11 cellular contexts compared by ENCODE assay signal in genomic region chr12:123427036-123427769, GRCh38. TPM values are rescaled to one million over a fixed set of nuclear protein-coding genes. Genes with fewer than 3 reads are reported as not detected.
A peak's percentile ranks its signal among the peaks of the same experiment; 100 is the strongest.
DNase-seq lines count a peak whose midpoint lies in the region; ATAC-seq and TF ChIP-seq lines count a peak whose summit lies in the region.
"Had no signal": no experiment of that assay in that cellular context is flagged by ENCODE, and none has a peak within 500 bp of the region (broad histone marks: within the 10 kb centered on the region; RNA-seq: fewer than 3 reads in every experiment).

No MANE protein-coding gene starts in this region.

- peak overlapping the region; percentile 88 for H3K27ac Mint-ChIP-seq in activated CD8-positive, alpha-beta memory T cell treated with anti-CD3 and anti-CD28 coated beads, Interleukin-2, amount 10 ng/mL, durations not matched to agents 7 days and 5 days
- H3K27ac Mint-ChIP-seq in stimulated activated memory B cell treated with anti-CD40 and anti-IgM and Interleukin-4, amounts not matched to agents 10 μg/mL and 1 μg/mL and 100 μg/mL, for 72 hours, result peak overlapping the region; percentile 94
- H3K27ac Mint-ChIP-seq in mesothelial cell of epicardium, result no peak overlapping the region

- H3K4me3 Mint-ChIP-seq in activated CD8-positive, alpha-beta memory T cell treated with anti-CD3 and anti-CD28 coated beads, Interleukin-2, amount 10 ng/mL, durations not matched to agents 7 days and 5 days, result peak overlapping the region; percentile 54
- H3K4me3 Mint-ChIP-seq in stimulated activated memory B cell treated with anti-CD40 and anti-IgM and Interleukin-4, amounts not matched to agents 10 μg/mL and 1 μg/mL and 100 μg/mL, for 72 hours, result peak overlapping the region; percentile 63
- no peak overlapping the region for H3K4me3 Mint-ChIP-seq in mesothelial cell of epicardium

- H3K27ac ChIP-seq in Peyer's patch, result peak overlapping the region in 2 of 4 donors; percentile 60 to 73
- no peak overlapping the region for H3K27ac ChIP-seq in A673 (ENCODE audit: low read depth, low read length, poor library complexity, severe bottlenecking)
- H3K27ac ChIP-seq: right lobe of liver, uterus had no signal

- intact Hi-C loops in A673 (cut with micrococcal nuclease; ENCODE audit: unreplicated experiment), result no loop called here

- peaks cover 0 to 14% (median 0%) of the 10 kb centered on the region in 3 donors for H3K36me3 ChIP-seq in Peyer's patch
- H3K36me3 ChIP-seq in A673 (ENCODE audit: insufficient read depth, low read length, poor library complexity, severe bottlenecking), result no peaks in the 10 kb centered on the region
- H3K36me3 ChIP-seq: uterus had no signal

- H3K4me1 ChIP-seq in Peyer's patch (no peaks in the 10 kb centered on the region), A673 (ENCODE audit: insufficient read depth, low read length, poor library complexity, severe bottlenecking) (no peaks in the 10 kb centered on the region)
- H3K4me1 ChIP-seq: right lobe of liver, uterus had no signal

- H3K9me3 ChIP-seq in Peyer's patch (no peaks in the 10 kb centered on the region), A673 (ENCODE audit: low read depth, low read length, poor library complexity, severe bottlenecking) (no peaks in the 10 kb centered on the region)
- H3K9me3 ChIP-seq: right lobe of liver, uterus had no signal

- POLR2A ChIA-PET in A673 (lab: Charles Lee; ENCODE audit: low non-redundant PET), result interaction anchor here (0.7 kb wide), 1 partner anchor 22 kb away, joined by 16 read pairs; no protein-coding TSS in a partner anchor

- no peaks in the 10 kb centered on the region for H3K27me3 Mint-ChIP-seq in activated CD8-positive, alpha-beta memory T cell treated with anti-CD3 and anti-CD28 coated beads, Interleukin-2, amount 10 ng/mL, durations not matched to agents 7 days and 5 days
- no peaks in the 10 kb centered on the region for H3K27me3 Mint-ChIP-seq in stimulated activated memory B cell treated with anti-CD40 and anti-IgM and Interleukin-4, amounts not matched to agents 10 μg/mL and 1 μg/mL and 100 μg/mL, for 72 hours
- no peaks in the 10 kb centered on the region for H3K27me3 Mint-ChIP-seq in mesothelial cell of epicardium (ENCODE audit: low read depth)

- peak; percentile 74 for DNase-seq in activated CD8-positive, alpha-beta memory T cell treated with anti-CD3 and anti-CD28 coated beads, Interleukin-2, amount 10 ng/mL, durations not matched to agents 7 days and 5 days
- no peak for DNase-seq in activated CD8-positive, alpha-beta memory T cell treated with anti-CD3 and anti-CD28 coated beads, Interleukin-2, amount 50 U/mL, for 4 hours
- peak in 2 of 3 donors; percentile 88 to 89 for DNase-seq in Peyer's patch
- DNase-seq in A673 (ENCODE audit: low spot score), result no peak
- no peak for DNase-seq in mesothelial cell of epicardium (ENCODE audit: low spot score in 2 of 2, unreplicated experiment in 2 of 2)
- DNase-seq in C1 segment of cervical spinal cord (lab: John Stamatoyannopoulos, UW), result no peak
- DNase-seq: Kasumi-1, right lobe of liver, uterus had no signal

- peaks cover 39% of the 10 kb centered on the region for H3K4me1 Mint-ChIP-seq in activated CD8-positive, alpha-beta memory T cell treated with anti-CD3 and anti-CD28 coated beads, Interleukin-2, amount 10 ng/mL, durations not matched to agents 7 days and 5 days
- H3K4me1 Mint-ChIP-seq in stimulated activated memory B cell treated with anti-CD40 and anti-IgM and Interleukin-4, amounts not matched to agents 10 μg/mL and 1 μg/mL and 100 μg/mL, for 72 hours, result peaks cover 40% of the 10 kb centered on the region
- no peaks in the 10 kb centered on the region for H3K4me1 Mint-ChIP-seq in mesothelial cell of epicardium

- H3K36me3 Mint-ChIP-seq in activated CD8-positive, alpha-beta memory T cell treated with anti-CD3 and anti-CD28 coated beads, Interleukin-2, amount 10 ng/mL, durations not matched to agents 7 days and 5 days, result peaks cover 46% of the 10 kb centered on the region
- peaks cover 35% of the 10 kb centered on the region for H3K36me3 Mint-ChIP-seq in stimulated activated memory B cell treated with anti-CD40 and anti-IgM and Interleukin-4, amounts not matched to agents 10 μg/mL and 1 μg/mL and 100 μg/mL, for 72 hours
- peaks cover 8% of the 10 kb centered on the region for H3K36me3 Mint-ChIP-seq in mesothelial cell of epicardium

- H3K27me3 ChIP-seq in Peyer's patch, result no peaks in the 10 kb centered on the region
- no peaks in the 10 kb centered on the region for H3K27me3 ChIP-seq in A673 (replicated peaks; ENCODE audit: insufficient read depth, low read depth, low read length, poor library complexity)
- H3K27me3 ChIP-seq: right lobe of liver, uterus had no signal

- CTCF ChIA-PET in activated CD8-positive, alpha-beta memory T cell treated with anti-CD3 and anti-CD28 coated beads, Interleukin-2, amount 10 ng/mL, durations not matched to agents 7 days and 5 days (lab: Charles Lee), result interaction anchor here (0.6 to 3.0 kb wide), 11 partner anchors 8 to 51 kb away, joined by 3 to 10 read pairs (median 5); partner anchors contain the start of genes KMT5A and RILPL2
- CTCF ChIA-PET in A673 (lab: Charles Lee), result no interaction called here

- peak; percentile 68 for ATAC-seq in activated CD8-positive, alpha-beta memory T cell treated with anti-CD3 and anti-CD28 coated beads, Interleukin-2, amount 10 ng/mL, durations not matched to agents 7 days and 5 days
- peak; percentile 94 for ATAC-seq in HG02678 (IDR thresholded peaks at IDR 0.05; ENCODE audit: unreplicated experiment)
- peak; percentile 99 for ATAC-seq in stimulated activated memory B cell treated with anti-CD40 and anti-IgM and Interleukin-4, amounts not matched to agents 10 μg/mL and 1 μg/mL and 100 μg/mL, for 72 hours

- no TSS peak for BruUV-seq in A673 (replicated peaks; lab: Mats Ljungman, UMichigan)

- H3K4me3 ChIP-seq in Peyer's patch (no peak overlapping the region), A673 (ENCODE audit: low read depth, low read length, poor library complexity, severe bottlenecking) (no peak overlapping the region)
- H3K4me3 ChIP-seq: right lobe of liver, uterus had no signal

- TF ChIP-seq CTCF in Peyer's patch (IDR thresholded peaks at IDR 0.05) (no peak), A673 (conservative IDR thresholded peaks at IDR 0.05; ENCODE audit: low read depth, low read length) (no peak), mesothelial cell of epicardium (IDR thresholded peaks at IDR 0.05; ENCODE audit: unreplicated experiment) (no peak)

- TF ChIP-seq POLR2A in Peyer's patch (IDR thresholded peaks at IDR 0.05), result no peak

- H3K9me3 Mint-ChIP-seq in activated CD8-positive, alpha-beta memory T cell treated with anti-CD3 and anti-CD28 coated beads, Interleukin-2, amount 10 ng/mL, durations not matched to agents 7 days and 5 days (ENCODE audit: low read depth), result no peaks in the 10 kb centered on the region
- H3K9me3 Mint-ChIP-seq in stimulated activated memory B cell treated with anti-CD40 and anti-IgM and Interleukin-4, amounts not matched to agents 10 μg/mL and 1 μg/mL and 100 μg/mL, for 72 hours, result no peaks in the 10 kb centered on the region
- peaks cover 4% of the 10 kb centered on the region for H3K9me3 Mint-ChIP-seq in mesothelial cell of epicardium

RNA-seq across cellular contexts. Expression of gene RILPL2, which starts 9.3 kb away (rescaled TPM):
- total RNA-seq in activated CD8-positive, alpha-beta memory T cell treated with anti-CD3 and anti-CD28 coated beads, Interleukin-2, amount 10 ng/mL, durations not matched to agents 7 days and 5 days, result 10 to 100 TPM in 1 of 2 experiments, 1 to 10 TPM in 1; 6.3 to 11.3 TPM
- 1 to 10 TPM in 3 of 4 donors, under 1 TPM in 1; 0.70 to 9.9 (median 2.3) TPM for total RNA-seq in Peyer's patch
- total RNA-seq in A673 (2021), result 1.7 and 1.9 TPM in 2 replicates
- total RNA-seq in mesothelial cell of epicardium, result 2.4 TPM in 3 replicates

RNA-seq across cellular contexts. Expression of gene SNRNP35, which starts 30.7 kb away (rescaled TPM):
- total RNA-seq in activated CD8-positive, alpha-beta memory T cell treated with anti-CD3 and anti-CD28 coated beads, Interleukin-2, amount 10 ng/mL, durations not matched to agents 7 days and 5 days, result 10 to 100 TPM; 31.0 to 32.1 TPM
- 10 to 100 TPM; 23.4 to 64.4 (median 33.2) TPM for total RNA-seq in Peyer's patch
- 19.1 and 20.6 TPM in 2 replicates for total RNA-seq in A673 (2021)
- total RNA-seq in mesothelial cell of epicardium, result 25.0 to 27.7 TPM (median 25.8 TPM) in 3 replicates

RNA-seq across cellular contexts. Expression of gene KMT5A, which starts 43.3 kb away (rescaled TPM):
- 10 to 100 TPM; 76.3 to 79.3 TPM for total RNA-seq in activated CD8-positive, alpha-beta memory T cell treated with anti-CD3 and anti-CD28 coated beads, Interleukin-2, amount 10 ng/mL, durations not matched to agents 7 days and 5 days
- total RNA-seq in Peyer's patch (10 to 100 TPM; 32.6 to 99.0 (median 42.6) TPM), A673 (2021) (98.6 and 104 TPM in 2 replicates), mesothelial cell of epicardium (36.0 to 37.6 TPM (median 37.0 TPM) in 3 replicates)

Comparison
In these comparisons a context has a peak if more than half of its experiments do, and no peak if none do; other contexts are left out.
1. DNase-seq: peak in activated CD8-positive, alpha-beta memory T cell treated with anti-CD3 and anti-CD28 coated beads, Interleukin-2, amount 10 ng/mL, durations not matched to agents 7 days and 5 days (single experiment) and Peyer's patch (2 of 3); none in activated CD8-positive, alpha-beta memory T cell treated with anti-CD3 and anti-CD28 coated beads, Interleukin-2, amount 50 U/mL, for 4 hours (single experiment), A673 (single experiment), mesothelial cell of epicardium (0 of 2) and C1 segment of cervical spinal cord (0 of 14).
2. Peak in every context shown above with its lines, with median percentiles within 50 percentile points of each other: ATAC-seq.